In the genomic region with DNA sequence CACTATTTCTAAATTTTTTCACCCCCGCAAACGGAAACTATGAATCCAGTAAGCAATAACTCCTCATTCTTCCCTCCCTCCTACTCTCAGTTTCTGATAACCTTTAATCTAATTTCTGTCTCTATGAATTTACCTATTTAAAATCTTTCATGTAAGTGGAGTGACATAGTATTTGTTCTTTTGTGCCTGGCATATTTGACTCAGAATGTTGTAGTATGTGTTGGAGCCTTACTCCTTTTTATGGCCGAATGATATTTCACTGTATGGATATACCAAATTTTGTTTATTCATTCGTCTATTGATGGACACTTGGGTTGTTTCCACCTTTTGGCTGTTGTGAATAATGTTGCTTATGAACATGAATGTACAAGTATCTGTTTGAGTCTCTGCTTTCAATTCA, we compare ENCODE assay signal across 20 cellular contexts.
"Had no signal": no experiment of that assay in that cellular context is flagged by ENCODE, and none has a peak within 500 bp of the region (broad histone marks: within the 10 kb centered on the region; RNA-seq: fewer than 3 reads in every experiment).

No MANE protein-coding gene starts in this region.

- ATAC-seq: Right ventricle myocardium inferior, SK-N-SH treated with all-trans-retinoic acid at 6 μM for 48 hours had no signal

- DNase-seq: KBM-7, NCI-H1092, NCI-H1105 treated with DMSO at 0.1 percent for 48 hours, NCI-H1417 treated with DMSO at 0.1 percent for 48 hours, NCI-H146, NCI-H1694 treated with DMSO at 0.1 percent for 48 hours, NCI-H1930, NCI-H2081, NCI-H2107, NCI-H2227 treated with DMSO at 0.1 percent for 48 hours, NCI-H524, NCI-H526 treated with DMSO at 0.1 percent for 48 hours, NCI-H748 treated with DMSO at 0.1 percent for 48 hours, OCI-M1, PC-9, Peyer's patch, SHP77 treated with DMSO at 0.1 percent for 48 hours, SJCRH30 had no signal
